In genomic region chr2:128236491-128237035, GRCh38 we compare ENCODE assay signal across 16 cellular contexts.
DNase-seq lines count a peak whose midpoint lies in the region; FAIRE-seq and TF ChIP-seq lines count a peak whose summit lies in the region.
"Had no signal": no experiment of that assay in that cellular context is flagged by ENCODE, and none has a peak within 500 bp of the region (broad histone marks: within the 10 kb centered on the region; RNA-seq: fewer than 3 reads in every experiment).

No MANE protein-coding gene starts in this region.

- H3K79me2 ChIP-seq in mesendoderm (ENCODE audit: control insufficient read depth, insufficient read depth, low read length): no peaks in the 10 kb centered on the region

- H3K9me3 Mint-ChIP-seq in chondrocyte (ENCODE audit: low read depth): no peaks in the 10 kb centered on the region
- H3K9me3 Mint-ChIP-seq: effector memory CD8-positive, alpha-beta T cell; naive thymus-derived CD8-positive, alpha-beta T cell; stimulated activated naive CD8-positive, alpha-beta T cell treated with anti-CD3 and anti-CD28 coated beads, Interleukin-15, amount 100 ng/mL, for 72 hours had no signal

- H3K79me1 ChIP-seq in mesendoderm (ENCODE audit: low read length): no peaks in the 10 kb centered on the region

- no peaks in the 10 kb centered on the region for H3K27me3 Mint-ChIP-seq in chondrocyte (ENCODE audit: low read depth)
- H3K27me3 Mint-ChIP-seq: activated naive CD8-positive, alpha-beta T cell had no signal

- no peak for FAIRE-seq in GM12891 (lab: Jason Lieb, UNC)
- FAIRE-seq: HTR-8/SVneo had no signal

- DNase-seq in A172 (ENCODE audit: low spot score): peak; percentile 81
- DNase-seq in HS-27A (ENCODE audit: low read depth): peak; percentile 40
- no peak for DNase-seq in chondrocyte (ENCODE audit: low spot score)
- no peak for DNase-seq in mesendoderm
- DNase-seq in stimulated activated CD4-positive, alpha-beta T cell treated with anti-CD3 and anti-CD28 coated beads, Interleukin-4, amount 100 ng/mL, for 1 hour: no peak
- no peak for DNase-seq in GM12891 (ENCODE audit: insufficient read length, low spot score)
- DNase-seq in NOMO-1 (lab: John Stamatoyannopoulos, UW; ENCODE audit: unreplicated experiment in 2 of 2): no peak
- DNase-seq in hippocampal formation (lab: John Stamatoyannopoulos, UW): no peak
- DNase-seq: activated CD8-positive, alpha-beta T cell treated with anti-CD3 and anti-CD28 coated beads, Interleukin-2, amount 10 ng/mL, durations not matched to agents 7 days and 5 days; effector memory CD8-positive, alpha-beta T cell; naive thymus-derived CD8-positive, alpha-beta T cell; NCI-H187; stimulated activated naive CD8-positive, alpha-beta T cell treated with anti-CD3 and anti-CD28 coated beads, Interleukin-15, amount 100 ng/mL, for 72 hours; T-helper 17 cell had no signal

- no peak overlapping the region for H2BK120ac ChIP-seq in mesendoderm (ENCODE audit: low read depth, low read length)

- no peak for TF ChIP-seq POLR2A in GM12891 (IDR thresholded peaks at IDR 0.05; ENCODE audit: low read depth, low read length)

- H3K36me3 ChIP-seq in mesendoderm (ENCODE audit: control insufficient read depth, insufficient read depth, low read length): no peaks in the 10 kb centered on the region

- H4K5ac ChIP-seq in mesendoderm (ENCODE audit: low read length): no peak overlapping the region

- H3K4me3 Mint-ChIP-seq in chondrocyte (ENCODE audit: unreplicated experiment): no peak overlapping the region
- H3K4me3 Mint-ChIP-seq: activated CD8-positive, alpha-beta T cell treated with anti-CD3 and anti-CD28 coated beads, Interleukin-2, amount 10 ng/mL, durations not matched to agents 7 days and 5 days; activated naive CD8-positive, alpha-beta T cell; effector memory CD8-positive, alpha-beta T cell; naive thymus-derived CD8-positive, alpha-beta T cell; stimulated activated naive CD8-positive, alpha-beta T cell treated with anti-CD3 and anti-CD28 coated beads, Interleukin-15, amount 100 ng/mL, for 72 hours; T-helper 17 cell had no signal

- no peak for TF ChIP-seq CTCF in chondrocyte (IDR thresholded peaks at IDR 0.05)

- no peak overlapping the region for H3K4me2 ChIP-seq in mesendoderm (ENCODE audit: low read length)

- no peak overlapping the region for H2BK15ac ChIP-seq in mesendoderm (replicated peaks; ENCODE audit: low read depth)

- no peak overlapping the region for H3K4me3 ChIP-seq in mesendoderm (ENCODE audit: low read length)

- H3K27me3 ChIP-seq in mesendoderm (ENCODE audit: insufficient read depth, low read length, poor library complexity): no peaks in the 10 kb centered on the region

- H2AK5ac ChIP-seq in mesendoderm (ENCODE audit: low read length): no peak overlapping the region

- H3K18ac ChIP-seq in mesendoderm (ENCODE audit: low read length): no peak overlapping the region

- peak overlapping the region; percentile 33 for H3K9ac ChIP-seq in mesendoderm (ENCODE audit: low read length)

- no peak overlapping the region for H3K27ac ChIP-seq in mesendoderm (ENCODE audit: low read depth, low read length)

- peaks cover 28% of the 10 kb centered on the region for H3K4me1 Mint-ChIP-seq in chondrocyte (ENCODE audit: low read depth)

- peak overlapping the region; percentile 85 for H3K27ac Mint-ChIP-seq in chondrocyte (ENCODE audit: unreplicated experiment)
- H3K27ac Mint-ChIP-seq: activated CD8-positive, alpha-beta T cell treated with anti-CD3 and anti-CD28 coated beads, Interleukin-2, amount 10 ng/mL, durations not matched to agents 7 days and 5 days; activated naive CD8-positive, alpha-beta T cell; effector memory CD8-positive, alpha-beta T cell; naive thymus-derived CD8-positive, alpha-beta T cell; stimulated activated naive CD8-positive, alpha-beta T cell treated with anti-CD3 and anti-CD28 coated beads, Interleukin-15, amount 100 ng/mL, for 72 hours; T-helper 17 cell had no signal

- H3K23ac ChIP-seq in mesendoderm (ENCODE audit: low read length): no peak overlapping the region

- H3K4me1 ChIP-seq in mesendoderm (ENCODE audit: control insufficient read depth, low read depth, low read length): peaks cover 2% of the 10 kb centered on the region

- H3K56ac ChIP-seq in mesendoderm (ENCODE audit: low read length): peak overlapping the region; percentile 39

- no peak overlapping the region for H4K8ac ChIP-seq in mesendoderm (ENCODE audit: low read depth, low read length)

- no peak overlapping the region for H2BK5ac ChIP-seq in mesendoderm (ENCODE audit: low read length)

- H3K36me3 Mint-ChIP-seq in chondrocyte (ENCODE audit: low read depth): no peaks in the 10 kb centered on the region
- H3K36me3 Mint-ChIP-seq: activated naive CD8-positive, alpha-beta T cell; naive thymus-derived CD8-positive, alpha-beta T cell had no signal

- H3K4ac ChIP-seq in mesendoderm (ENCODE audit: low read depth, low read length): peak overlapping the region; percentile 81

- no CpG with 5 or more reads among the region's 8 CpGs for WGBS in mesendoderm (ENCODE audit: extremely low coverage, insufficient coverage, low lambda C conversion rate)

TF ChIP-seq in GM12891, 5 proteins besides CTCF, POLR2A, EP300 and RAD21:
- no peak for TF ChIP-seq SPI1 (IDR thresholded peaks at IDR 0.05; ENCODE audit: low read depth, low read length)
TF ChIP-seq in GM12891: peak in this region for 0.

Comparison
In these comparisons a context has a peak if more than half of its experiments do, and no peak if none do; other contexts are left out.
1. DNase-seq: peak in A172 (single experiment) and HS-27A (single experiment); none in chondrocyte (single experiment), mesendoderm (single experiment), stimulated activated CD4-positive, alpha-beta T cell treated with anti-CD3 and anti-CD28 coated beads, Interleukin-4, amount 100 ng/mL, for 1 hour (single experiment), GM12891 (single experiment), NOMO-1 (0 of 2) and hippocampal formation (0 of 2).